ENCODE assay signal across 1 cellular context in the genomic region with DNA sequence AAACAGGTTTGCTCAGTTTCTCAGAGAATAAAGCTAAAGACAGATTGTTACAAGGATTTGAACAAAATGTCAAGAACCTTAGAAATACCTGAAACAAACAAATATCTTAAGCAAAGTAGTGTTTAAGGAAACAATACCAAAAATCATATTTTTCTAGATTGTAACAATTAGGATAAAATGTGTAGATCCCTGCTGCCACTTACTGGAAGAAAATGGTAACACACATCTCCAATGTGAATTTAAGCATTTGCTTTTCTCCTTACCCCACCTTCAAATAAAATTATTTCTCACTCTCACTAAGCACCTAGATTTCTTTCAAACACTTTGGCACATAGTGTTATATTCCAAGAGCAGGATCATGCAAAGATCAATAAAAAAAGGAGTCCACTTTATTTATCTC.
TF ChIP-seq lines count a peak whose summit lies in the region.

No MANE protein-coding gene starts in this region.

TF ChIP-seq in H1, 55 proteins besides CTCF, POLR2A, EP300 and RAD21:
- TF ChIP-seq HDAC2 (IDR thresholded peaks at IDR 0.05; ENCODE audit: borderline replicate concordance in 1 of 2, low read depth in 2 of 2, low read length in 2 of 2) (no peak), SUZ12 (IDR thresholded peaks at IDR 0.05; ENCODE audit: low read length) (no peak), CBX5 (IDR thresholded peaks at IDR 0.05; ENCODE audit: low read depth, low read length) (no peak)
TF ChIP-seq in H1: peak in this region for 0.
